In genomic region chr2:203195331-203195730, GRCh38 we compare ENCODE assay signal across 19 cellular contexts.
"Had no signal": no experiment of that assay in that cellular context is flagged by ENCODE, and none has a peak within 500 bp of the region (broad histone marks: within the 10 kb centered on the region; RNA-seq: fewer than 3 reads in every experiment).

No MANE protein-coding gene starts in this region.

- ATAC-seq: activated CD8-positive, alpha-beta T cell treated with anti-CD3 and anti-CD28 coated beads for 36 hours; activated naive CD8-positive, alpha-beta T cell treated with anti-CD3 and anti-CD28 coated beads, Interleukin-2, amount 50 U/mL, for 24 hours; effector memory CD8-positive, alpha-beta T cell; right cardiac atrium; T-cell had no signal

- H3K27me3 ChIP-seq: ascending aorta, tibial nerve had no signal

- FAIRE-seq: frontal cortex, keratinocyte, urothelium cell line had no signal

- H3K4me3 ChIP-seq: ascending aorta, left ventricle myocardium inferior, prostate gland, skin epidermis, tibial nerve had no signal

- H3K36me3 ChIP-seq: prostate gland had no signal

- H3K9me3 ChIP-seq: ascending aorta, left ventricle myocardium inferior, prostate gland, tibial nerve had no signal

- H3K4me1 ChIP-seq: ascending aorta, left ventricle myocardium inferior, prostate gland, tibial nerve had no signal

- DNase-seq: activated CD4-positive, alpha-beta T cell treated with anti-CD3 and anti-CD28 coated beads, Interleukin-2, amount 10 ng/mL, durations not matched to agents 24 days and 14 days; activated CD4-positive, CD25-positive, alpha-beta regulatory T cell; activated CD8-positive, alpha-beta T cell treated with anti-CD3 and anti-CD28 coated beads for 36 hours; activated naive CD4-positive, alpha-beta T cell treated with Interleukin-2 at 50 U/mL for 16 hours; activated naive CD8-positive, alpha-beta T cell treated with anti-CD3 and anti-CD28 coated beads, Interleukin-2, amount 50 U/mL, for 24 hours; activated T-cell treated with anti-CD3 and anti-CD28 coated beads, Interleukin-2, amount 50 U/mL, for 1 hour; effector memory CD8-positive, alpha-beta T cell; head of caudate nucleus; left ventricle myocardium inferior; mammary epithelial cell; right cardiac atrium; T-cell had no signal

- H3K27ac ChIP-seq: ascending aorta, left ventricle myocardium inferior, prostate gland, skin epidermis, tibial nerve had no signal
